In the genomic region with DNA sequence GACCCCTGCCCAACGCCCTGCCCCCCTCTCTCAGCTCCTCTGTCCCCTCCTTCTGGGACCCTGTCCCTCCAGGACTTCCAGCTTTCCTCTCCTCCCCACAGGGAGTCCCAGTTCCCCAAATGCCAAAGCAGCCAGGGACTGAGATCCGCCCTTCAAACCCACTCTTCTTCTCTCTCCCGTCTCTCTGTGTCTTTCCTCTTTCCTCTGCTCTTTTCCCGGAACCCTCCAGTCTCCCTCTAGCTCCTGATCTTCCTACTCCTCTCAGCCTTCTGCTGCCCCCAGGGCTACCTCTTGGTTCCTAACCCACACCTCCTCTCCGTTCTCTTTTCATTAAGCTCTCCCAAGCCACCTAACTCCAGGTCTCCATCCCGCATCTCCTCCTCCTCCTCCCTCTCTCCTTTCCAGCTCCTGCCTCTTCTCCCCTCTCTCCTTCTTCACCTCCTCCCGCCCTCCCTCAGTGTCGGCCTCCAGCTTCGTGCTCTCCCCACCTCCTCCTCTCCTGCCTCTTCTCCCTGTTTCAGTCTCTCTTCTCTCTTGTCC, we compare ENCODE assay signal across 1 cellular context.
TF ChIP-seq lines count a peak whose summit lies in the region.

A gene (minus strand): TSS at position 536 of the 540 bp plus-strand sequence. CDS start 555 bp downstream, outside the sequence.

TF ChIP-seq in HepG2, 621 proteins besides CTCF, POLR2A, EP300 and RAD21 (continued from another document):
- TF ChIP-seq, protein P1, sequence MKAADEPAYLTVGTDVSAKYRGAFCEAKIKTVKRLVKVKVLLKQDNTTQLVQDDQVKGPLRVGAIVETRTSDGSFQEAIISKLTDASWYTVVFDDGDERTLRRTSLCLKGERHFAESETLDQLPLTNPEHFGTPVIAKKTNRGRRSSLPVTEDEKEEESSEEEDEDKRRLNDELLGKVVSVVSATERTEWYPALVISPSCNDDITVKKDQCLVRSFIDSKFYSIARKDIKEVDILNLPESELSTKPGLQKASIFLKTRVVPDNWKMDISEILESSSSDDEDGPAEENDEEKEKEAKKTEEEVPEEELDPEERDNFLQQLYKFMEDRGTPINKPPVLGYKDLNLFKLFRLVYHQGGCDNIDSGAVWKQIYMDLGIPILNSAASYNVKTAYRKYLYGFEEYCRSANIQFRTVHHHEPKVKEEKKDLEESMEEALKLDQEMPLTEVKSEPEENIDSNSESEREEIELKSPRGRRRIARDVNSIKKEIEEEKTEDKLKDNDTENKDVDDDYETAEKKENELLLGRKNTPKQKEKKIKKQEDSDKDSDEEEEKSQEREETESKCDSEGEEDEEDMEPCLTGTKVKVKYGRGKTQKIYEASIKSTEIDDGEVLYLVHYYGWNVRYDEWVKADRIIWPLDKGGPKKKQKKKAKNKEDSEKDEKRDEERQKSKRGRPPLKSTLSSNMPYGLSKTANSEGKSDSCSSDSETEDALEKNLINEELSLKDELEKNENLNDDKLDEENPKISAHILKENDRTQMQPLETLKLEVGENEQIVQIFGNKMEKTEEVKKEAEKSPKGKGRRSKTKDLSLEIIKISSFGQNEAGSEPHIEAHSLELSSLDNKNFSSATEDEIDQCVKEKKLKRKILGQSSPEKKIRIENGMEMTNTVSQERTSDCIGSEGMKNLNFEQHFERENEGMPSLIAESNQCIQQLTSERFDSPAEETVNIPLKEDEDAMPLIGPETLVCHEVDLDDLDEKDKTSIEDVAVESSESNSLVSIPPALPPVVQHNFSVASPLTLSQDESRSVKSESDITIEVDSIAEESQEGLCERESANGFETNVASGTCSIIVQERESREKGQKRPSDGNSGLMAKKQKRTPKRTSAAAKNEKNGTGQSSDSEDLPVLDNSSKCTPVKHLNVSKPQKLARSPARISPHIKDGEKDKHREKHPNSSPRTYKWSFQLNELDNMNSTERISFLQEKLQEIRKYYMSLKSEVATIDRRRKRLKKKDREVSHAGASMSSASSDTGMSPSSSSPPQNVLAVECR (CRISPR knock-in tag; IDR thresholded peaks at IDR 0.05; ENCODE audit: borderline replicate concordance) = 0 out of 2 replicates have a peak, but pooled peaks have one; percentile 11
- TF ChIP-seq, protein P2, sequence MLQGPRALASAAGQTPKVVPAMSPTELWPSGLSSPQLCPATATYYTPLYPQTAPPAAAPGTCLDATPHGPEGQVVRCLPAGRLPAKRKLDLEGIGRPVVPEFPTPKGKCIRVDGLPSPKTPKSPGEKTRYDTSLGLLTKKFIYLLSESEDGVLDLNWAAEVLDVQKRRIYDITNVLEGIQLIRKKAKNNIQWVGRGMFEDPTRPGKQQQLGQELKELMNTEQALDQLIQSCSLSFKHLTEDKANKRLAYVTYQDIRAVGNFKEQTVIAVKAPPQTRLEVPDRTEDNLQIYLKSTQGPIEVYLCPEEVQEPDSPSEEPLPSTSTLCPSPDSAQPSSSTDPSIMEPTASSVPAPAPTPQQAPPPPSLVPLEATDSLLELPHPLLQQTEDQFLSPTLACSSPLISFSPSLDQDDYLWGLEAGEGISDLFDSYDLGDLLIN (CRISPR knock-in tag; IDR thresholded peaks at IDR 0.05; ENCODE audit: borderline replicate concordance) = no peak
- TF ChIP-seq PHF20 (CRISPR knock-in tag; IDR thresholded peaks at IDR 0.05) = no peak
- no peak for TF ChIP-seq ZBTB3 (CRISPR knock-in tag; IDR thresholded peaks at IDR 0.05; ENCODE audit: borderline replicate concordance, low read depth)
- TF ChIP-seq, protein P3, sequence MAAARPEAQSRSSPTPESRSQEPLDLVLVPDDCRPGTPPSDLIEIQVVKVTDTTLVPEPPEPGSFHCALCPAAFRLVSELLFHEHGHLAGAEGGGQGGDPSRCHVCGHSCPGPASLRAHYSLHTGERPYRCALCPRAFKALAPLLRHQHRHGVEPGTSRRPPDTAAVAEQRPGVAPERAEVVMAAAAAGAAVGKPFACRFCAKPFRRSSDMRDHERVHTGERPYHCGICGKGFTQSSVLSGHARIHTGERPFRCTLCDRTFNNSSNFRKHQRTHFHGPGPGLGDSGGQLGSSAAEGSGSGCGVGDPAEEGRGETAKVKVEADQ (CRISPR knock-in tag; IDR thresholded peaks at IDR 0.05; ENCODE audit: borderline replicate concordance) = no peak
- no peak for TF ChIP-seq MAFG (CRISPR knock-in tag; IDR thresholded peaks at IDR 0.05)
- TF ChIP-seq RBFOX2 (IDR thresholded peaks at IDR 0.05; ENCODE audit: low read depth, low read length) = no peak
- TF ChIP-seq, protein P4, sequence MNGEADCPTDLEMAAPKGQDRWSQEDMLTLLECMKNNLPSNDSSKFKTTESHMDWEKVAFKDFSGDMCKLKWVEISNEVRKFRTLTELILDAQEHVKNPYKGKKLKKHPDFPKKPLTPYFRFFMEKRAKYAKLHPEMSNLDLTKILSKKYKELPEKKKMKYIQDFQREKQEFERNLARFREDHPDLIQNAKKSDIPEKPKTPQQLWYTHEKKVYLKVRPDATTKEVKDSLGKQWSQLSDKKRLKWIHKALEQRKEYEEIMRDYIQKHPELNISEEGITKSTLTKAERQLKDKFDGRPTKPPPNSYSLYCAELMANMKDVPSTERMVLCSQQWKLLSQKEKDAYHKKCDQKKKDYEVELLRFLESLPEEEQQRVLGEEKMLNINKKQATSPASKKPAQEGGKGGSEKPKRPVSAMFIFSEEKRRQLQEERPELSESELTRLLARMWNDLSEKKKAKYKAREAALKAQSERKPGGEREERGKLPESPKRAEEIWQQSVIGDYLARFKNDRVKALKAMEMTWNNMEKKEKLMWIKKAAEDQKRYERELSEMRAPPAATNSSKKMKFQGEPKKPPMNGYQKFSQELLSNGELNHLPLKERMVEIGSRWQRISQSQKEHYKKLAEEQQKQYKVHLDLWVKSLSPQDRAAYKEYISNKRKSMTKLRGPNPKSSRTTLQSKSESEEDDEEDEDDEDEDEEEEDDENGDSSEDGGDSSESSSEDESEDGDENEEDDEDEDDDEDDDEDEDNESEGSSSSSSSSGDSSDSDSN (CRISPR knock-in tag; IDR thresholded peaks at IDR 0.05) = peak; percentile 7; the same call in 1 of the 2 replicates
- TF ChIP-seq ZNF44 (CRISPR knock-in tag; IDR thresholded peaks at IDR 0.05) = no peak
